In genomic region chr17:2511138-2511461, GRCh38 we compare ENCODE assay signal across 10 cellular contexts. TPM values are rescaled to one million over a fixed set of nuclear protein-coding genes. Genes with fewer than 3 reads are reported as not detected.
DNase-seq lines count a peak whose midpoint lies in the region; ATAC-seq and TF ChIP-seq lines count a peak whose summit lies in the region.
"Had no signal": no experiment of that assay in that cellular context is flagged by ENCODE, and none has a peak within 500 bp of the region (broad histone marks: within the 10 kb centered on the region; RNA-seq: fewer than 3 reads in every experiment).

No MANE protein-coding gene starts in this region.

- no peak for TF ChIP-seq CTCF in DOHH2 (IDR thresholded peaks at IDR 0.05; ENCODE audit: low read depth, low read length, poor library complexity, severe bottlenecking)
- no peak for TF ChIP-seq CTCF in RWPE2 (IDR thresholded peaks at IDR 0.05; ENCODE audit: poor library complexity, severe bottlenecking)
- no peak for TF ChIP-seq CTCF in foreskin keratinocyte (conservative IDR thresholded peaks at IDR 0.05)
- no peak for TF ChIP-seq CTCF in sigmoid colon (IDR thresholded peaks at IDR 0.05)

- H3K27me3 Mint-ChIP-seq in activated T-cell treated with anti-CD3 and anti-CD28 coated beads, Interleukin-2, amount 50 U/mL, for 24 hours, result no peaks in the 10 kb centered on the region
- H3K27me3 Mint-ChIP-seq: central memory CD8-positive, alpha-beta T cell had no signal

- TF ChIP-seq EP300 in sigmoid colon (IDR thresholded peaks at IDR 0.05), result peak in 1 of 4 donors; percentile 2

- TF ChIP-seq POLR2A in sigmoid colon (IDR thresholded peaks at IDR 0.05), result no peak

- peaks cover 13% of the 10 kb centered on the region for H3F3A ChIP-seq in DOHH2 (ENCODE audit: control insufficient read depth, insufficient read depth)

- 0 to 1% methylated on average over 5 of the region's 5 CpGs for WGBS in sigmoid colon, 2 donors

- no peak overlapping the region for H3K4me3 Mint-ChIP-seq in activated T-cell treated with anti-CD3 and anti-CD28 coated beads, Interleukin-2, amount 50 U/mL, for 24 hours
- H3K4me3 Mint-ChIP-seq: central memory CD8-positive, alpha-beta T cell; T-helper 1 cell treated with Interleukin-12 subunit alpha and Interleukin-12 subunit beta and Interleukin-4 antibody, amounts not matched to agents 30 μg/mL and 1 μg/mL, for 36 hours had no signal

- peak overlapping the region; percentile 85 for H3K4me3 ChIP-seq in DOHH2 (ENCODE audit: low read length)
- peak overlapping the region; percentile 72 for H3K4me3 ChIP-seq in RWPE2 (ENCODE audit: severe bottlenecking)
- H3K4me3 ChIP-seq in sigmoid colon, result peak overlapping the region; percentile 62 to 72 (median 67)

- H3K36me3 ChIP-seq in DOHH2 (ENCODE audit: control insufficient read depth, low read length) (peaks cover 13% of the 10 kb centered on the region), RWPE2 (ENCODE audit: low read depth) (no peaks in the 10 kb centered on the region), sigmoid colon (no peaks in the 10 kb centered on the region)

- H3K4me1 Mint-ChIP-seq in activated T-cell treated with anti-CD3 and anti-CD28 coated beads, Interleukin-2, amount 50 U/mL, for 24 hours (ENCODE audit: low read depth), result peaks cover 20% of the 10 kb centered on the region

- peak overlapping the region; percentile 71 for H3K4me2 ChIP-seq in DOHH2 (ENCODE audit: low read length)

- H3K27ac ChIP-seq in DOHH2 (ENCODE audit: low read depth, low read length) (peak overlapping the region; percentile 87), RWPE2 (ENCODE audit: poor library complexity, severe bottlenecking) (peak overlapping the region; percentile 79), foreskin keratinocyte (peak overlapping the region; percentile 87), sigmoid colon (peak overlapping the region; percentile 89 to 93 (median 90))

- no peak overlapping the region for H3K27ac Mint-ChIP-seq in activated T-cell treated with anti-CD3 and anti-CD28 coated beads, Interleukin-2, amount 50 U/mL, for 24 hours

- no peaks in the 10 kb centered on the region for H4K20me1 ChIP-seq in DOHH2 (ENCODE audit: control insufficient read depth, insufficient read depth, low read depth, low read length)

- H3K9me2 ChIP-seq in DOHH2 (replicated peaks; ENCODE audit: control insufficient read depth, low read length), result no peaks in the 10 kb centered on the region

- no peaks in the 10 kb centered on the region for H3K9me3 Mint-ChIP-seq in activated T-cell treated with anti-CD3 and anti-CD28 coated beads, Interleukin-2, amount 50 U/mL, for 24 hours
- H3K9me3 Mint-ChIP-seq: central memory CD8-positive, alpha-beta T cell; T-helper 1 cell treated with Interleukin-12 subunit alpha and Interleukin-12 subunit beta and Interleukin-4 antibody, amounts not matched to agents 30 μg/mL and 1 μg/mL, for 36 hours had no signal

- H3K4me1 ChIP-seq in DOHH2 (ENCODE audit: control insufficient read depth, low read length), result peaks cover 32% of the 10 kb centered on the region
- no peaks in the 10 kb centered on the region for H3K4me1 ChIP-seq in RWPE2 (ENCODE audit: insufficient read depth, poor library complexity, severe bottlenecking)
- H3K4me1 ChIP-seq in foreskin keratinocyte, result no peaks in the 10 kb centered on the region
- H3K4me1 ChIP-seq in sigmoid colon, result peaks cover 0 to 34% (median 31%) of the 10 kb centered on the region in 4 donors

- no peak; the same call in 2 of the 3 replicates for ATAC-seq in RWPE2 (ENCODE audit: low read depth)
- ATAC-seq in foreskin keratinocyte, result no peak
- no peak for ATAC-seq in HG03045 (IDR thresholded peaks at IDR 0.05; ENCODE audit: unreplicated experiment)
- no peak for ATAC-seq in HG02763 (IDR thresholded peaks at IDR 0.05; ENCODE audit: unreplicated experiment)

- H3K9me3 ChIP-seq in DOHH2 (ENCODE audit: control insufficient read depth, insufficient read depth, low read length), result no peaks in the 10 kb centered on the region
- no peaks in the 10 kb centered on the region for H3K9me3 ChIP-seq in RWPE2 (ENCODE audit: severe bottlenecking)
- H3K9me3 ChIP-seq in sigmoid colon, result no peaks in the 10 kb centered on the region

- peaks cover 18% of the 10 kb centered on the region for H3K36me3 Mint-ChIP-seq in activated T-cell treated with anti-CD3 and anti-CD28 coated beads, Interleukin-2, amount 50 U/mL, for 24 hours (ENCODE audit: low read depth)

- H3K27me3 ChIP-seq in DOHH2 (ENCODE audit: control insufficient read depth, low read length), result no peaks in the 10 kb centered on the region
- no peaks in the 10 kb centered on the region for H3K27me3 ChIP-seq in RWPE2 (ENCODE audit: insufficient read depth, poor library complexity, severe bottlenecking)
- H3K27me3 ChIP-seq in foreskin keratinocyte, result no peaks in the 10 kb centered on the region
- no peaks in the 10 kb centered on the region for H3K27me3 ChIP-seq in sigmoid colon

- DNase-seq in RWPE2 (ENCODE audit: low spot score) (no peak), foreskin keratinocyte (peak in 1 of 2 donors; percentile 16), sigmoid colon (no peak), DMS79 treated with DMSO at 0.1 percent for 48 hours (lab: John Stamatoyannopoulos, UW) (no peak)
- DNase-seq in activated T-cell treated with anti-CD3 and anti-CD28 coated beads, Interleukin-2, amount 50 U/mL, for 24 hours, result no peak

- H3K79me2 ChIP-seq in DOHH2 (ENCODE audit: control insufficient read depth, low read length), result peaks cover 46% of the 10 kb centered on the region

- intact Hi-C loops in sigmoid colon (cut with DNase I), result loop anchor here (2.0 to 10.0 kb wide), 3 partner anchors 82 to 201 kb away; partner anchors contain the start of genes CLUH and PAFAH1B1

RNA-seq across cellular contexts. Expression of gene METTL16, which starts 0.6 kb away (rescaled TPM):
- total RNA-seq in foreskin keratinocyte (19.7 and 20.6 TPM in 2 replicates), sigmoid colon (10 to 100 TPM; 18.3 to 33.2 (median 24.4) TPM)
- polyA plus RNA-seq in foreskin keratinocyte (16.3 and 18.5 TPM in 2 replicates), sigmoid colon (10 to 100 TPM in 1 of 3 donors, 1 to 10 TPM in 2; 6.5 to 14.0 (median 7.2) TPM)
